Comparison of ENCODE assay signal across 9 cellular contexts in the genomic region with DNA sequence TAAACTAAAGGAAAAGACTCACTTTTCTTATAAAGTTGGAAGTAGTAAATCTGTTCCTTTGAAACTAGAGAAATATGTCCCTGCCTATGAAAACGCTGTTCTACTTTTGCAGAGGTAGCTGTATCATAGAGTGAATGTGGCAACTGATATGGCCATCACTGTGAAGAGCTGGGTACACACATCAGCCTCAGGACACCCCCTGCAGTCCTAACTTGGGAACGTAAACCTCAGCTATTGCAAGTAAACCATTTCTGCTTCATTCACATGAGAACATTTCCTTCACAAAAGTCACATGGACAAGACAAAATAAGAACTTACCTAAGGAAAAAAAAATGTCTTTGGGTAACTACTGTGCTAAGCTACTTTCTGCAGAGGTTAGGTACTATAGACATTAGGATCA.
DNase-seq lines count a peak whose midpoint lies in the region; ATAC-seq and TF ChIP-seq lines count a peak whose summit lies in the region.
"Had no signal": no experiment of that assay in that cellular context is flagged by ENCODE, and none has a peak within 500 bp of the region (broad histone marks: within the 10 kb centered on the region; RNA-seq: fewer than 3 reads in every experiment).

No MANE protein-coding gene starts in this region.

- H3K27ac ChIP-seq in Peyer's patch (no peak overlapping the region), thoracic aorta (no peak overlapping the region)

- H3K4me3 ChIP-seq in Peyer's patch (no peak overlapping the region), fibroblast of mammary gland (ENCODE audit: control insufficient read depth, low read depth, low read length) (no peak overlapping the region), thoracic aorta (no peak overlapping the region)

- peak; percentile 81 for ATAC-seq in GM18907 (IDR thresholded peaks at IDR 0.05; ENCODE audit: unreplicated experiment)
- no peak for ATAC-seq in thoracic aorta (ENCODE audit: insufficient number of reproducible peaks, low FRiP score, low read depth)

- H3K4me1 ChIP-seq in Peyer's patch (no peaks in the 10 kb centered on the region), thoracic aorta (ENCODE audit: control insufficient read depth in 1 of 2, low read depth in 2 of 2) (no peaks in the 10 kb centered on the region)

- no peak for TF ChIP-seq POLR2A in Peyer's patch (IDR thresholded peaks at IDR 0.05)

- H3K9me3 ChIP-seq in Peyer's patch (no peaks in the 10 kb centered on the region), thoracic aorta (no peaks in the 10 kb centered on the region)

- no peaks in the 10 kb centered on the region for H3K27me3 ChIP-seq in Peyer's patch
- H3K27me3 ChIP-seq in thoracic aorta (replicated peaks; ENCODE audit: insufficient read depth) = no peaks in the 10 kb centered on the region

- TF ChIP-seq CTCF in AG09319 (IDR thresholded peaks at IDR 0.05; ENCODE audit: low read depth, low read length) = peak; percentile 3; the same call in 1 of the 2 replicates
- TF ChIP-seq CTCF in Peyer's patch (IDR thresholded peaks at IDR 0.05) = peak in 2 of 6 experiments; percentile 31 to 34
- TF ChIP-seq CTCF in fibroblast of mammary gland (conservative IDR thresholded peaks at IDR 0.05; ENCODE audit: control insufficient read depth, insufficient read depth, low read depth, low read length) = peak; percentile 3
- TF ChIP-seq CTCF in thoracic aorta (IDR thresholded peaks at IDR 0.05) = peak; percentile 51

- H3K36me3 ChIP-seq in Peyer's patch = no peaks in the 10 kb centered on the region
- H3K36me3 ChIP-seq in thoracic aorta = no peaks in the 10 kb centered on the region

- DNase-seq in AG09319 (ENCODE audit: extremely low read depth, low read depth) (no peak), Peyer's patch (peak in 2 of 3 donors; percentile 15 to 49), fibroblast of mammary gland (ENCODE audit: low read depth) (peak; percentile 28), thoracic aorta (ENCODE audit: low spot score) (no peak), NCI-H128 (lab: John Stamatoyannopoulos, UW; ENCODE audit: unreplicated experiment) (no peak), NCI-H774 (lab: John Stamatoyannopoulos, UW) (no peak), NCI-H2029 (lab: John Stamatoyannopoulos, UW) (no peak)
- DNase-seq: activated B cell treated with CpG ODN at 0.5 μM for 24 hours had no signal

Comparison
In these comparisons a context has a peak if more than half of its experiments do, and no peak if none do; other contexts are left out.
1. DNase-seq: peak in Peyer's patch (2 of 3) and fibroblast of mammary gland (single experiment); none in AG09319 (single experiment), thoracic aorta (single experiment), NCI-H128 (single experiment), NCI-H774 (single experiment) and NCI-H2029 (single experiment).